In genomic region chr2:240586198-240586918, GRCh38 we compare ENCODE assay signal across 1 cellular context.
TF ChIP-seq lines count a peak whose summit lies in the region.

TSS of gene CAPN10 (plus strand) at chr2:240586734. CDS start at chr2:240586912, 178 bp downstream.

TF ChIP-seq in HEK293, 187 proteins besides CTCF, POLR2A, EP300 and RAD21 (continued from another document and continues in another):
- TF ChIP-seq, protein P1, sequence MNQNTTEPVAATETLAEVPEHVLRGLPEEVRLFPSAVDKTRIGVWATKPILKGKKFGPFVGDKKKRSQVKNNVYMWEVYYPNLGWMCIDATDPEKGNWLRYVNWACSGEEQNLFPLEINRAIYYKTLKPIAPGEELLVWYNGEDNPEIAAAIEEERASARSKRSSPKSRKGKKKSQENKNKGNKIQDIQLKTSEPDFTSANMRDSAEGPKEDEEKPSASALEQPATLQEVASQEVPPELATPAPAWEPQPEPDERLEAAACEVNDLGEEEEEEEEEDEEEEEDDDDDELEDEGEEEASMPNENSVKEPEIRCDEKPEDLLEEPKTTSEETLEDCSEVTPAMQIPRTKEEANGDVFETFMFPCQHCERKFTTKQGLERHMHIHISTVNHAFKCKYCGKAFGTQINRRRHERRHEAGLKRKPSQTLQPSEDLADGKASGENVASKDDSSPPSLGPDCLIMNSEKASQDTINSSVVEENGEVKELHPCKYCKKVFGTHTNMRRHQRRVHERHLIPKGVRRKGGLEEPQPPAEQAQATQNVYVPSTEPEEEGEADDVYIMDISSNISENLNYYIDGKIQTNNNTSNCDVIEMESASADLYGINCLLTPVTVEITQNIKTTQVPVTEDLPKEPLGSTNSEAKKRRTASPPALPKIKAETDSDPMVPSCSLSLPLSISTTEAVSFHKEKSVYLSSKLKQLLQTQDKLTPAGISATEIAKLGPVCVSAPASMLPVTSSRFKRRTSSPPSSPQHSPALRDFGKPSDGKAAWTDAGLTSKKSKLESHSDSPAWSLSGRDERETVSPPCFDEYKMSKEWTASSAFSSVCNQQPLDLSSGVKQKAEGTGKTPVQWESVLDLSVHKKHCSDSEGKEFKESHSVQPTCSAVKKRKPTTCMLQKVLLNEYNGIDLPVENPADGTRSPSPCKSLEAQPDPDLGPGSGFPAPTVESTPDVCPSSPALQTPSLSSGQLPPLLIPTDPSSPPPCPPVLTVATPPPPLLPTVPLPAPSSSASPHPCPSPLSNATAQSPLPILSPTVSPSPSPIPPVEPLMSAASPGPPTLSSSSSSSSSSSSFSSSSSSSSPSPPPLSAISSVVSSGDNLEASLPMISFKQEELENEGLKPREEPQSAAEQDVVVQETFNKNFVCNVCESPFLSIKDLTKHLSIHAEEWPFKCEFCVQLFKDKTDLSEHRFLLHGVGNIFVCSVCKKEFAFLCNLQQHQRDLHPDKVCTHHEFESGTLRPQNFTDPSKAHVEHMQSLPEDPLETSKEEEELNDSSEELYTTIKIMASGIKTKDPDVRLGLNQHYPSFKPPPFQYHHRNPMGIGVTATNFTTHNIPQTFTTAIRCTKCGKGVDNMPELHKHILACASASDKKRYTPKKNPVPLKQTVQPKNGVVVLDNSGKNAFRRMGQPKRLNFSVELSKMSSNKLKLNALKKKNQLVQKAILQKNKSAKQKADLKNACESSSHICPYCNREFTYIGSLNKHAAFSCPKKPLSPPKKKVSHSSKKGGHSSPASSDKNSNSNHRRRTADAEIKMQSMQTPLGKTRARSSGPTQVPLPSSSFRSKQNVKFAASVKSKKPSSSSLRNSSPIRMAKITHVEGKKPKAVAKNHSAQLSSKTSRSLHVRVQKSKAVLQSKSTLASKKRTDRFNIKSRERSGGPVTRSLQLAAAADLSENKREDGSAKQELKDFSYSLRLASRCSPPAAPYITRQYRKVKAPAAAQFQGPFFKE (tag by site-specific recombination; IDR thresholded peaks at IDR 0.05; ENCODE audit: borderline replicate concordance) = no peak
- TF ChIP-seq ZNF324 (tag by site-specific recombination; IDR thresholded peaks at IDR 0.05) (peak; percentile 66; the same call in 1 of the 2 replicates), ZFP3 (tag by site-specific recombination; IDR thresholded peaks at IDR 0.05; ENCODE audit: low read depth) (no peak), ZBTB48 (tag by site-specific recombination; IDR thresholded peaks at IDR 0.05) (peak; percentile 73), ZNF174 (tag by site-specific recombination; IDR thresholded peaks at IDR 0.05) (no peak), ZNF624 (tag by site-specific recombination; IDR thresholded peaks at IDR 0.05) (no peak), KLF17 (tag by site-specific recombination; IDR thresholded peaks at IDR 0.05) (no peak; the same call in none of the 2 replicates), ZNF2 (tag by site-specific recombination; IDR thresholded peaks at IDR 0.05) (peak; percentile 36; the same call in 1 of the 2 replicates), GLI2 (tag by site-specific recombination; IDR thresholded peaks at IDR 0.05; ENCODE audit: borderline replicate concordance, low read depth) (no peak), ZBTB20 (tag by site-specific recombination; IDR thresholded peaks at IDR 0.05) (peak; percentile 53; the same call in 1 of the 2 replicates), ZBTB26 (tag by site-specific recombination; optimal IDR thresholded peaks at IDR 0.05) (peak; percentile 45), ZEB2 (tag by site-specific recombination; IDR thresholded peaks at IDR 0.05) (peak; percentile 83), ZNF837 (tag by site-specific recombination; IDR thresholded peaks at IDR 0.05) (no peak), BCL6B (tag by site-specific recombination; IDR thresholded peaks at IDR 0.05) (no peak), KLF9 (tag by site-specific recombination; IDR thresholded peaks at IDR 0.05; ENCODE audit: low read depth) (peak; percentile 61; the same call in 1 of the 2 replicates), ZNF433 (tag by site-specific recombination; IDR thresholded peaks at IDR 0.05; ENCODE audit: low read depth) (no peak), KLF8 (tag by site-specific recombination; IDR thresholded peaks at IDR 0.05) (peak; percentile 55), ZNF677 (tag by site-specific recombination; IDR thresholded peaks at IDR 0.05) (no peak), ZNF785 (tag by site-specific recombination; IDR thresholded peaks at IDR 0.05) (no peak), ZXDB (tag by site-specific recombination; IDR thresholded peaks at IDR 0.05) (peak; percentile 84), ZNF501 (tag by site-specific recombination; IDR thresholded peaks at IDR 0.05) (no peak), ZNF791 (tag by site-specific recombination; IDR thresholded peaks at IDR 0.05) (no peak), ZNF239 (tag by site-specific recombination; IDR thresholded peaks at IDR 0.05) (no peak), KLF1 (tag by site-specific recombination; IDR thresholded peaks at IDR 0.05) (no peak), ZNF654 (tag by site-specific recombination; IDR thresholded peaks at IDR 0.05; ENCODE audit: low read depth) (no peak), ZNF280D (tag by site-specific recombination; IDR thresholded peaks at IDR 0.05) (no peak), HOXA7 (CRISPR knock-in tag; IDR thresholded peaks at IDR 0.05; ENCODE audit: borderline replicate concordance) (no peak), WT1 (tag by site-specific recombination; IDR thresholded peaks at IDR 0.05) (peak; percentile 21; the same call in 1 of the 2 replicates), ZBTB1 (tag by site-specific recombination; IDR thresholded peaks at IDR 0.05) (no peak), ZSCAN30 (tag by site-specific recombination; IDR thresholded peaks at IDR 0.05) (no peak), KLF7 (tag by site-specific recombination; IDR thresholded peaks at IDR 0.05; ENCODE audit: borderline replicate concordance) (no peak), ZNF146 (tag by site-specific recombination; IDR thresholded peaks at IDR 0.05) (no peak), ZNF211 (tag by site-specific recombination; IDR thresholded peaks at IDR 0.05; ENCODE audit: low read depth) (no peak), ZFP37 (tag by site-specific recombination; IDR thresholded peaks at IDR 0.05) (0 out of 2 replicates have a peak, but pooled peaks have one; percentile 28), ZNF830 (tag by site-specific recombination; IDR thresholded peaks at IDR 0.05; ENCODE audit: low read depth) (no peak), ZNF560 (tag by site-specific recombination; IDR thresholded peaks at IDR 0.05; ENCODE audit: borderline replicate concordance) (no peak), ZNF223 (tag by site-specific recombination; IDR thresholded peaks at IDR 0.05) (no peak), ZNF639 (tag by site-specific recombination; IDR thresholded peaks at IDR 0.05) (peak; percentile 51; the same call in 1 of the 2 replicates), ZNF768 (tag by site-specific recombination; IDR thresholded peaks at IDR 0.05) (no peak), ZNF302 (tag by site-specific recombination; IDR thresholded peaks at IDR 0.05; ENCODE audit: low read depth) (no peak), ZBTB21 (tag by site-specific recombination; IDR thresholded peaks at IDR 0.05) (0 out of 2 replicates have a peak, but pooled peaks have one; percentile 18), ZNF548 (tag by site-specific recombination; IDR thresholded peaks at IDR 0.05) (no peak), SALL2 (tag by site-specific recombination; IDR thresholded peaks at IDR 0.05; ENCODE audit: borderline replicate concordance) (no peak)
- TF ChIP-seq, protein P2, sequence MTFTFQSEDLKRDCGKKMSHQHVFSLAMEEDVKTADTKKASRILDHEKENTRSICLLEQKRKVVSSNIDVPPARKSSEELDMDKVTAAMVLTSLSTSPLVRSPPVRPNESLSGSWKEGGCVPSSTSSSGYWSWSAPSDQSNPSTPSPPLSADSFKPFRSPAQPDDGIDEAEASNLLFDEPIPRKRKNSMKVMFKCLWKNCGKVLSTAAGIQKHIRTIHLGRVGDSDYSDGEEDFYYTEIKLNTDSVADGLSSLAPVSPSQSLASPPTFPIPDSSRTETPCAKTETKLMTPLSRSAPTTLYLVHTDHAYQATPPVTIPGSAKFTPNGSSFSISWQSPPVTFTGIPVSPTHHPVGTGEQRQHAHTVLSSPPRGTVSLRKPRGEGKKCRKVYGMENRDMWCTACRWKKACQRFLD (tag by site-specific recombination; IDR thresholded peaks at IDR 0.05) = no peak
- TF ChIP-seq, protein P3, sequence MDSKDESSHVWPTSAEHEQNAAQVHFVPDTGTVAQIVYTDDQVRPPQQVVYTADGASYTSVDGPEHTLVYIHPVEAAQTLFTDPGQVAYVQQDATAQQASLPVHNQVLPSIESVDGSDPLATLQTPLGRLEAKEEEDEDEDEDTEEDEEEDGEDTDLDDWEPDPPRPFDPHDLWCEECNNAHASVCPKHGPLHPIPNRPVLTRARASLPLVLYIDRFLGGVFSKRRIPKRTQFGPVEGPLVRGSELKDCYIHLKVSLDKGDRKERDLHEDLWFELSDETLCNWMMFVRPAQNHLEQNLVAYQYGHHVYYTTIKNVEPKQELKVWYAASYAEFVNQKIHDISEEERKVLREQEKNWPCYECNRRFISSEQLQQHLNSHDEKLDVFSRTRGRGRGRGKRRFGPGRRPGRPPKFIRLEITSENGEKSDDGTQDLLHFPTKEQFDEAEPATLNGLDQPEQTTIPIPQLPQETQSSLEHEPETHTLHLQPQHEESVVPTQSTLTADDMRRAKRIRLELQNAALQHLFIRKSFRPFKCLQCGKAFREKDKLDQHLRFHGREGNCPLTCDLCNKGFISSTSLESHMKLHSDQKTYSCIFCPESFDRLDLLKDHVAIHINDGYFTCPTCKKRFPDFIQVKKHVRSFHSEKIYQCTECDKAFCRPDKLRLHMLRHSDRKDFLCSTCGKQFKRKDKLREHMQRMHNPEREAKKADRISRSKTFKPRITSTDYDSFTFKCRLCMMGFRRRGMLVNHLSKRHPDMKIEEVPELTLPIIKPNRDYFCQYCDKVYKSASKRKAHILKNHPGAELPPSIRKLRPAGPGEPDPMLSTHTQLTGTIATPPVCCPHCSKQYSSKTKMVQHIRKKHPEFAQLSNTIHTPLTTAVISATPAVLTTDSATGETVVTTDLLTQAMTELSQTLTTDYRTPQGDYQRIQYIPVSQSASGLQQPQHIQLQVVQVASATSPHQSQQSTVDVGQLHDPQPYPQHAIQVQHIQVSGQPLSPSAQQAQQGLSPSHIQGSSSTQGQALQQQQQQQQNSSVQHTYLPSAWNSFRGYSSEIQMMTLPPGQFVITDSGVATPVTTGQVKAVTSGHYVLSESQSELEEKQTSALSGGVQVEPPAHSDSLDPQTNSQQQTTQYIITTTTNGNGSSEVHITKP (tag by site-specific recombination; IDR thresholded peaks at IDR 0.05) = peak; percentile 27; the same call in 1 of the 2 replicates
